In the genomic region with DNA sequence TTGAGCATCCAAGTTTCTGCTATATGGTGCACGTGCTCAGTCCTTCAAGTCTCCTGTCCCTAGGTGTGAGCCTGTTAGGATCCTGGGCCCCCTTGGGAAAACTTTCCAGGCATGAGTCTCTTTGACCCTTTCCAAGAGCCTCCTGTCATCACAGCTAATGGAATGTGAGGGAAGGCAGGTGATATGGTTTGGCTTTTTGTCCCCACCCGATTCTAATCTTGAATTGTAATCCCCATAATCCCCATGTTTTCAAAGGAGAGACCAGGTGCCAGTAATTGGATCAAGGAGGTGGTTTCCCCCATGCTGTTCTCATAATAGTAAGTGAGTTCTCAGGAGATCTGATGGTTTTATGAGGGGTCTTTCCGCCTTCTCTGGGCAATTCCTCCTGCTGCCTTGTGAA, we compare ENCODE assay signal across 1 cellular context.
TF ChIP-seq lines count a peak whose summit lies in the region.

No MANE protein-coding gene starts in this region.

TF ChIP-seq in GM23338, 12 proteins besides CTCF, POLR2A, EP300 and RAD21 (continued from another document):
- no peak for TF ChIP-seq EZH2 (IDR thresholded peaks at IDR 0.05; ENCODE audit: low read depth, unreplicated experiment)
- no peak for TF ChIP-seq JUNB (IDR thresholded peaks at IDR 0.05; ENCODE audit: unreplicated experiment)
